ENCODE assay signal across 25 cellular contexts in the genomic region with DNA sequence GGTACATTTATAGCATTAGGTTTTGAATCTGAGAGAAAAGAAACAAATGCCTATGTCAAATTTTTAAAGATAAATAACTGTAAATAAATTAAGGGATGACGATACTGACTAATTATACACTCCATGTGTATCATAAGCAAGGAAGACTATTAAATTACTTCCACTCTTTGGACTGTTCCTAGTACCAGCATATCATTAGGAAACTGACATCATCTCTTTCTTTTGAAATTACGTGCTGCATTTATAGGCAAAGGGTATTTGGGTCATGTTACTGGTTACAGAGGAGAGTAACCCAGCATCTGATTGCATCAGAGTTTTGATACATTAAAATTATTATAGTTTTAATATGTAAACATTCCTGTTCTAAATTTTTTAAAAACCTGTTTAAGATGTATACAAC.
DNase-seq lines count a peak whose midpoint lies in the region; ATAC-seq and TF ChIP-seq lines count a peak whose summit lies in the region.
"Had no signal": no experiment of that assay in that cellular context is flagged by ENCODE, and none has a peak within 500 bp of the region (broad histone marks: within the 10 kb centered on the region; RNA-seq: fewer than 3 reads in every experiment).

No MANE protein-coding gene starts in this region.

- peaks cover 17% of the 10 kb centered on the region for H3K4me1 ChIP-seq in HEK293 (ENCODE audit: control insufficient read depth, insufficient read depth, low read length)
- H3K4me1 ChIP-seq in mammary epithelial cell (ENCODE audit: insufficient read depth, low read length), result peaks cover 3% of the 10 kb centered on the region

- in situ Hi-C loops in mammary epithelial cell (cut with MboI; ENCODE audit: low sequenced_read_pairs in 2 of 2), result no loop called here

- no peaks in the 10 kb centered on the region for H3K9me3 Mint-ChIP-seq in nephron
- H3K9me3 Mint-ChIP-seq in activated CD4-positive, alpha-beta memory T cell treated with anti-CD3 and anti-CD28 coated beads, Interleukin-2, amount 10 ng/mL, durations not matched to agents 7 days and 5 days, result no peaks in the 10 kb centered on the region

- H4K20me1 ChIP-seq in mammary epithelial cell (ENCODE audit: insufficient read depth, low read length), result no peaks in the 10 kb centered on the region

- H3K4me3 Mint-ChIP-seq in nephron, result no peak overlapping the region
- H3K4me3 Mint-ChIP-seq in activated CD4-positive, alpha-beta memory T cell treated with anti-CD3 and anti-CD28 coated beads, Interleukin-2, amount 10 ng/mL, durations not matched to agents 7 days and 5 days, result no peak overlapping the region
- H3K4me3 Mint-ChIP-seq: CD8-positive, alpha-beta memory T cell; IgD-negative memory B cell had no signal

- no peaks in the 10 kb centered on the region for H3K36me3 ChIP-seq in HEK293 (ENCODE audit: control insufficient read depth in 2 of 2, insufficient read depth in 1 of 2, low read length in 2 of 2)
- no peaks in the 10 kb centered on the region for H3K36me3 ChIP-seq in SK-N-MC (ENCODE audit: insufficient read depth, low read length)
- no peaks in the 10 kb centered on the region for H3K36me3 ChIP-seq in mammary epithelial cell (ENCODE audit: insufficient read depth, low read length)

- no peaks in the 10 kb centered on the region for H3K36me3 Mint-ChIP-seq in nephron (ENCODE audit: low read depth)
- H3K36me3 Mint-ChIP-seq in activated CD4-positive, alpha-beta memory T cell treated with anti-CD3 and anti-CD28 coated beads, Interleukin-2, amount 10 ng/mL, durations not matched to agents 7 days and 5 days (ENCODE audit: low read depth), result no peaks in the 10 kb centered on the region
- H3K36me3 Mint-ChIP-seq: CD8-positive, alpha-beta memory T cell; IgD-negative memory B cell had no signal

- peak overlapping the region in 2 of 3 experiments; percentile 47 to 85 for H3K27ac Mint-ChIP-seq in nephron
- H3K27ac Mint-ChIP-seq in activated CD4-positive, alpha-beta memory T cell treated with anti-CD3 and anti-CD28 coated beads, Interleukin-2, amount 10 ng/mL, durations not matched to agents 7 days and 5 days, result no peak overlapping the region
- H3K27ac Mint-ChIP-seq: CD8-positive, alpha-beta memory T cell; IgD-negative memory B cell had no signal

- H3K9me3 ChIP-seq in HEK293 (ENCODE audit: control insufficient read depth, insufficient read depth, low read depth, low read length), result no peaks in the 10 kb centered on the region
- no peaks in the 10 kb centered on the region for H3K9me3 ChIP-seq in SK-N-MC (ENCODE audit: low read depth, low read length)
- no peaks in the 10 kb centered on the region for H3K9me3 ChIP-seq in mammary epithelial cell (replicated peaks; ENCODE audit: insufficient read depth, low read length)

- CTCF ChIA-PET in HEK293 (lab: Yijun Ruan, JAX), result no interaction called here
- CTCF ChIA-PET in mammary epithelial cell (lab: Charles Lee; ENCODE audit: low non-redundant PET), result no interaction called here
- CTCF ChIA-PET in activated CD4-positive, alpha-beta memory T cell treated with anti-CD3 and anti-CD28 coated beads, Interleukin-2, amount 10 ng/mL, durations not matched to agents 7 days and 5 days (lab: Charles Lee), result no interaction called here

- POLR2A ChIA-PET in HEK293 (lab: Yijun Ruan, JAX), result no interaction called here
- POLR2A ChIA-PET in activated CD4-positive, alpha-beta memory T cell treated with anti-CD3 and anti-CD28 coated beads, Interleukin-2, amount 10 ng/mL, durations not matched to agents 7 days and 5 days (lab: Charles Lee), result no interaction called here

- H3K4me1 Mint-ChIP-seq in nephron, result peaks cover 41% of the 10 kb centered on the region
- no peaks in the 10 kb centered on the region for H3K4me1 Mint-ChIP-seq in activated CD4-positive, alpha-beta memory T cell treated with anti-CD3 and anti-CD28 coated beads, Interleukin-2, amount 10 ng/mL, durations not matched to agents 7 days and 5 days
- H3K4me1 Mint-ChIP-seq: CD8-positive, alpha-beta memory T cell had no signal

- ATAC-seq in GM19397 (IDR thresholded peaks at IDR 0.05; ENCODE audit: unreplicated experiment), result no peak
- ATAC-seq: HCT116 had no signal

- WGBS in mammary epithelial cell (ENCODE audit: low coverage, missing lambda C conversion rate), result 89% methylated on average over 2 of the region's 2 CpGs

- BruUV-seq in mammary epithelial cell (replicated peaks; lab: Mats Ljungman, UMichigan), result no TSS peak

- DNase-seq in NCI-H2171 treated with DMSO at 0.1 percent for 48 hours (lab: John Stamatoyannopoulos, UW) (peak; percentile 23), NCI-H2171 (lab: John Stamatoyannopoulos, UW) (no peak), SK-N-MC (ENCODE audit: low read depth, low spot score) (no peak), mammary epithelial cell (no peak)
- DNase-seq in activated CD4-positive, alpha-beta memory T cell treated with anti-CD3 and anti-CD28 coated beads, Interleukin-2, amount 10 ng/mL, durations not matched to agents 7 days and 5 days, result no peak
- DNase-seq: 8988T; AML-193; C1 segment of cervical spinal cord; Calu3; CD8-positive, alpha-beta memory T cell; DMS53; GDM1; MV-4-11; NCI-H1694; NCI-H2081 treated with DMSO at 0.1 percent for 48 hours; NCI-H226; NCI-H510A treated with DMSO at 0.1 percent for 48 hours; NCI-H82; OCI-M1; SHP77 had no signal

- H2AFZ ChIP-seq in mammary epithelial cell (ENCODE audit: low read depth, low read length), result no peak overlapping the region

- no peaks in the 10 kb centered on the region for H3K79me2 ChIP-seq in mammary epithelial cell (ENCODE audit: insufficient read depth, low read length)

- no peak overlapping the region for H3K4me3 ChIP-seq in HEK293 (ENCODE audit: low read depth, low read length)
- H3K4me3 ChIP-seq in SK-N-MC, result no peak overlapping the region
- H3K4me3 ChIP-seq in mammary epithelial cell (replicated peaks in 1 of 3; ENCODE audit: insufficient read depth in 1 of 3, low read depth in 2 of 3, low read length in 3 of 3), result no peak overlapping the region

- intact Hi-C loops in mammary epithelial cell (cut with micrococcal nuclease), result no loop called here

- H3K27me3 ChIP-seq in mammary epithelial cell (ENCODE audit: insufficient read depth, low read length), result no peaks in the 10 kb centered on the region

- TF ChIP-seq CTCF in HEK293 (tag by site-specific recombination; IDR thresholded peaks at IDR 0.05) (no peak), nephron (IDR thresholded peaks at IDR 0.05; ENCODE audit: unreplicated experiment in 3 of 3) (no peak), mammary epithelial cell (conservative IDR thresholded peaks at IDR 0.05 in 1 of 2, IDR thresholded peaks at IDR 0.05 in 1 of 2; ENCODE audit: extremely low read depth in 1 of 2, insufficient read depth in 1 of 2, low read depth in 1 of 2, low read length in 2 of 2) (no peak)

- no peak overlapping the region for H3K4me2 ChIP-seq in mammary epithelial cell (ENCODE audit: insufficient read depth, low read depth, low read length)

- no peak overlapping the region for H3K27ac ChIP-seq in HEK293 (ENCODE audit: extremely low read depth, low read depth, low read length)
- 0 out of 2 replicates have a peak overlapping the region, but pooled peaks have one; percentile 7 for H3K27ac ChIP-seq in SK-N-MC
- no peak overlapping the region for H3K27ac ChIP-seq in mammary epithelial cell (ENCODE audit: insufficient read depth, low read depth, low read length)

- H3K9ac ChIP-seq in SK-N-MC (ENCODE audit: insufficient read length) (no peak overlapping the region), mammary epithelial cell (ENCODE audit: insufficient read depth, low read length) (no peak overlapping the region)

- H3K27me3 Mint-ChIP-seq in nephron (ENCODE audit: low read depth), result no peaks in the 10 kb centered on the region
- no peaks in the 10 kb centered on the region for H3K27me3 Mint-ChIP-seq in activated CD4-positive, alpha-beta memory T cell treated with anti-CD3 and anti-CD28 coated beads, Interleukin-2, amount 10 ng/mL, durations not matched to agents 7 days and 5 days
- H3K27me3 Mint-ChIP-seq: CD8-positive, alpha-beta memory T cell; IgD-negative memory B cell had no signal

- dilution Hi-C loops in mammary epithelial cell (cut with HindIII; ENCODE audit: low sequenced_read_pairs), result no loop called here

TF ChIP-seq in HEK293, 187 proteins besides CTCF, POLR2A, EP300 and RAD21 (continues in another document):
- TF ChIP-seq GLI2 (tag by site-specific recombination; IDR thresholded peaks at IDR 0.05; ENCODE audit: borderline replicate concordance, low read depth) (no peak), ZNF529 (tag by site-specific recombination; IDR thresholded peaks at IDR 0.05; ENCODE audit: insufficient replicate concordance) (no peak), ZNF600 (tag by site-specific recombination; IDR thresholded peaks at IDR 0.05) (no peak), ZFP37 (tag by site-specific recombination; IDR thresholded peaks at IDR 0.05) (no peak)
- TF ChIP-seq, protein P1, sequence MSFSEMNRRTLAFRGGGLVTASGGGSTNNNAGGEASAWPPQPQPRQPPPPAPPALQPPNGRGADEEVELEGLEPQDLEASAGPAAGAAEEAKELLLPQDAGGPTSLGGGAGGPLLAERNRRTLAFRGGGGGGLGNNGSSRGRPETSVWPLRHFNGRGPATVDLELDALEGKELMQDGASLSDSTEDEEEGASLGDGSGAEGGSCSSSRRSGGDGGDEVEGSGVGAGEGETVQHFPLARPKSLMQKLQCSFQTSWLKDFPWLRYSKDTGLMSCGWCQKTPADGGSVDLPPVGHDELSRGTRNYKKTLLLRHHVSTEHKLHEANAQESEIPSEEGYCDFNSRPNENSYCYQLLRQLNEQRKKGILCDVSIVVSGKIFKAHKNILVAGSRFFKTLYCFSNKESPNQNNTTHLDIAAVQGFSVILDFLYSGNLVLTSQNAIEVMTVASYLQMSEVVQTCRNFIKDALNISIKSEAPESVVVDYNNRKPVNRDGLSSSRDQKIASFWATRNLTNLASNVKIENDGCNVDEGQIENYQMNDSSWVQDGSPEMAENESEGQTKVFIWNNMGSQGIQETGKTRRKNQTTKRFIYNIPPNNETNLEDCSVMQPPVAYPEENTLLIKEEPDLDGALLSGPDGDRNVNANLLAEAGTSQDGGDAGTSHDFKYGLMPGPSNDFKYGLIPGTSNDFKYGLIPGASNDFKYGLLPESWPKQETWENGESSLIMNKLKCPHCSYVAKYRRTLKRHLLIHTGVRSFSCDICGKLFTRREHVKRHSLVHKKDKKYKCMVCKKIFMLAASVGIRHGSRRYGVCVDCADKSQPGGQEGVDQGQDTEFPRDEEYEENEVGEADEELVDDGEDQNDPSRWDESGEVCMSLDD (tag by site-specific recombination; IDR thresholded peaks at IDR 0.05), result no peak
- TF ChIP-seq, protein P2, sequence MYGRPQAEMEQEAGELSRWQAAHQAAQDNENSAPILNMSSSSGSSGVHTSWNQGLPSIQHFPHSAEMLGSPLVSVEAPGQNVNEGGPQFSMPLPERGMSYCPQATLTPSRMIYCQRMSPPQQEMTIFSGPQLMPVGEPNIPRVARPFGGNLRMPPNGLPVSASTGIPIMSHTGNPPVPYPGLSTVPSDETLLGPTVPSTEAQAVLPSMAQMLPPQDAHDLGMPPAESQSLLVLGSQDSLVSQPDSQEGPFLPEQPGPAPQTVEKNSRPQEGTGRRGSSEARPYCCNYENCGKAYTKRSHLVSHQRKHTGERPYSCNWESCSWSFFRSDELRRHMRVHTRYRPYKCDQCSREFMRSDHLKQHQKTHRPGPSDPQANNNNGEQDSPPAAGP (tag by site-specific recombination; IDR thresholded peaks at IDR 0.05), result no peak
